In genomic region chr11:110294509-110294908, GRCh38 we compare ENCODE assay signal across 8 cellular contexts. TPM values are rescaled to one million over a fixed set of nuclear protein-coding genes. Genes with fewer than 3 reads are reported as not detected.
A peak's percentile ranks its signal among the peaks of the same experiment; 100 is the strongest.
DNase-seq lines count a peak whose midpoint lies in the region; ATAC-seq, FAIRE-seq and TF ChIP-seq lines count a peak whose summit lies in the region.

No MANE protein-coding gene starts in this region.

- peaks cover 33% of the 10 kb centered on the region for H3K4me1 ChIP-seq in cardiac muscle cell (ENCODE audit: low read depth)
- H3K4me1 ChIP-seq in right atrium auricular region, result peaks cover 0 to 39% of the 10 kb centered on the region in 2 donors
- H3K4me1 ChIP-seq in HepG2 (ENCODE audit: insufficient read depth, low read length), result peaks cover 77% of the 10 kb centered on the region
- peaks cover 0 to 54% (median 20%) of the 10 kb centered on the region in 4 donors for H3K4me1 ChIP-seq in tibial nerve

- peaks cover 30% of the 10 kb centered on the region for H4K20me1 ChIP-seq in HepG2 (ENCODE audit: insufficient read depth, low read length)

- H3K9me3 ChIP-seq in cardiac muscle cell (ENCODE audit: low read depth) (no peaks in the 10 kb centered on the region), right atrium auricular region (no peaks in the 10 kb centered on the region), HepG2 (ENCODE audit: low read length) (no peaks in the 10 kb centered on the region), tibial nerve (no peaks in the 10 kb centered on the region)

- intact Hi-C loops in HepG2 (cut with micrococcal nuclease; ENCODE audit: unreplicated experiment), result loop anchor here (5.0 kb wide), 1 partner anchor 37 kb away; no protein-coding TSS in a partner anchor

- TF ChIP-seq EP300 in HepG2 (IDR thresholded peaks at IDR 0.05; ENCODE audit: low read depth in 2 of 2, low read length in 2 of 2) (no peak), HepG2 (CRISPR knock-in tag; IDR thresholded peaks at IDR 0.05; ENCODE audit: borderline replicate concordance) (no peak), tibial nerve (IDR thresholded peaks at IDR 0.05) (no peak)

- POLR2A ChIA-PET in HepG2 (lab: Yijun Ruan, JAX), result interaction anchor here (1.2 kb wide), 1 partner anchor 69 kb away, joined by 3 read pairs; no protein-coding TSS in a partner anchor

- H3K4me3 ChIP-seq in cardiac muscle cell (peak overlapping the region; percentile 99), right atrium auricular region (peak overlapping the region in 1 of 2 donors; percentile 89), HepG2 (replicated peaks in 1 of 3; ENCODE audit: insufficient read depth in 1 of 3, low read depth in 2 of 3, low read length in 3 of 3) (peak overlapping the region; percentile 79 to 92 (median 91); a peak in 4 of 6 replicates), tibial nerve (peak overlapping the region in 3 of 4 donors; percentile 83 to 99 (median 93))

- no peak overlapping the region for H3K27ac ChIP-seq in cardiac muscle cell
- H3K27ac ChIP-seq in right atrium auricular region, result no peak overlapping the region
- H3K27ac ChIP-seq in angular gyrus (ENCODE audit: low read depth, low read length), result peak overlapping the region; percentile 54
- H3K27ac ChIP-seq in HepG2 (ENCODE audit: extremely low read length, insufficient read depth, low read length), result no peak overlapping the region
- H3K27ac ChIP-seq in tibial nerve, result peak overlapping the region in 3 of 4 donors; percentile 97 to 99 (median 98)

- H3K79me2 ChIP-seq in HepG2 (ENCODE audit: insufficient read depth, low read length), result peaks cover 60% of the 10 kb centered on the region

- H3K27me3 ChIP-seq in cardiac muscle cell (no peaks in the 10 kb centered on the region), right atrium auricular region (no peaks in the 10 kb centered on the region), HepG2 (ENCODE audit: control insufficient read depth in 1 of 2, insufficient read depth in 2 of 2, low read length in 2 of 2) (no peaks in the 10 kb centered on the region), tibial nerve (no peaks in the 10 kb centered on the region)

- peak overlapping the region; percentile 77 for H3K4me2 ChIP-seq in HepG2 (ENCODE audit: low read depth, low read length)

- TF ChIP-seq POLR2A in HepG2 (IDR thresholded peaks at IDR 0.05; ENCODE audit: insufficient read depth in 1 of 2, low read depth in 2 of 2, low read length in 2 of 2) (no peak), tibial nerve (IDR thresholded peaks at IDR 0.05) (no peak)

- WGBS in HepG2 (ENCODE audit: low lambda C conversion rate), result 59% methylated on average over 6 of the region's 6 CpGs
- WGBS in tibial nerve, 2 donors, result 26 to 37% methylated on average over 6 of the region's 6 CpGs

- no peak for TF ChIP-seq RAD21 in HepG2 (CRISPR knock-in tag; IDR thresholded peaks at IDR 0.05)

- no peak for TF ChIP-seq CTCF in cardiac muscle cell (IDR thresholded peaks at IDR 0.05; ENCODE audit: low read depth, low read length)
- no peak for TF ChIP-seq CTCF in right atrium auricular region (IDR thresholded peaks at IDR 0.05)
- no peak for TF ChIP-seq CTCF in HepG2 (CRISPR knock-in tag; IDR thresholded peaks at IDR 0.05)
- TF ChIP-seq CTCF in tibial nerve (IDR thresholded peaks at IDR 0.05), result no peak

- CTCF ChIA-PET in HepG2 (lab: Yijun Ruan, JAX; ENCODE audit: low intra/inter-chr PET ratio, low total read pairs), result no interaction called here

- BruUV-seq in HepG2 (replicated peaks; lab: Mats Ljungman, UMichigan), result no TSS peak

- in situ Hi-C loops in HepG2 (cut with HindIII; ENCODE audit: extremely low pct_ligation_motif_present, low pct_unique_long_range_greater_than_20kb), result no loop called here

- ATAC-seq in HepG2, result no peak
- ATAC-seq in HG03135 (IDR thresholded peaks at IDR 0.05; ENCODE audit: unreplicated experiment), result no peak

- no peak for FAIRE-seq in HepG2 (lab: Jason Lieb, UNC)

- no peak overlapping the region for H2AFZ ChIP-seq in HepG2 (ENCODE audit: low read length)

- DNase-seq in cardiac muscle cell (ENCODE audit: low read depth in 1 of 2, low spot score in 1 of 2) (no peak), right atrium auricular region (ENCODE audit: low spot score) (no peak), HepG2 (ENCODE audit: low spot score) (no peak), tibial nerve (ENCODE audit: low spot score in 2 of 2) (no peak), SW 1271 (lab: John Stamatoyannopoulos, UW) (no peak)
- no peak for DNase-seq in stimulated activated CD4-positive, alpha-beta T cell treated with anti-CD3 and anti-CD28 coated beads, Interleukin-4, amount 100 ng/mL, for 1 hour

- peak overlapping the region; percentile 93; the same call in 1 of the 2 replicates for H3K9ac ChIP-seq in HepG2 (ENCODE audit: insufficient read depth, low read depth, low read length)

- H3K36me3 ChIP-seq in cardiac muscle cell (no peaks in the 10 kb centered on the region), right atrium auricular region (no peaks in the 10 kb centered on the region), HepG2 (replicated peaks in 1 of 2; ENCODE audit: control insufficient read depth in 1 of 2, insufficient read depth in 2 of 2, low read length in 2 of 2) (no peaks in the 10 kb centered on the region), tibial nerve (no peaks in the 10 kb centered on the region)

TF ChIP-seq in HepG2, 621 proteins besides CTCF, POLR2A, EP300 and RAD21 (continues in another document):
- TF ChIP-seq ZNF567 (CRISPR knock-in tag; IDR thresholded peaks at IDR 0.05; ENCODE audit: borderline replicate concordance) (no peak), CSRNP2 (CRISPR knock-in tag; conservative IDR thresholded peaks at IDR 0.05; ENCODE audit: low read depth) (no peak), ZNF709 (CRISPR knock-in tag; IDR thresholded peaks at IDR 0.05) (no peak), GTF2F1 (IDR thresholded peaks at IDR 0.05; ENCODE audit: low read length) (no peak), ZNF101 (CRISPR knock-in tag; IDR thresholded peaks at IDR 0.05; ENCODE audit: borderline replicate concordance, low read depth) (no peak), ZNF451 (CRISPR knock-in tag; IDR thresholded peaks at IDR 0.05) (no peak), REL (CRISPR knock-in tag; conservative IDR thresholded peaks at IDR 0.05) (no peak), RBM22 (optimal IDR thresholded peaks at IDR 0.05; ENCODE audit: low read length) (no peak), ATF7-NPFF (CRISPR knock-in tag; IDR thresholded peaks at IDR 0.05; ENCODE audit: low read depth) (no peak)
- TF ChIP-seq, protein P1, sequence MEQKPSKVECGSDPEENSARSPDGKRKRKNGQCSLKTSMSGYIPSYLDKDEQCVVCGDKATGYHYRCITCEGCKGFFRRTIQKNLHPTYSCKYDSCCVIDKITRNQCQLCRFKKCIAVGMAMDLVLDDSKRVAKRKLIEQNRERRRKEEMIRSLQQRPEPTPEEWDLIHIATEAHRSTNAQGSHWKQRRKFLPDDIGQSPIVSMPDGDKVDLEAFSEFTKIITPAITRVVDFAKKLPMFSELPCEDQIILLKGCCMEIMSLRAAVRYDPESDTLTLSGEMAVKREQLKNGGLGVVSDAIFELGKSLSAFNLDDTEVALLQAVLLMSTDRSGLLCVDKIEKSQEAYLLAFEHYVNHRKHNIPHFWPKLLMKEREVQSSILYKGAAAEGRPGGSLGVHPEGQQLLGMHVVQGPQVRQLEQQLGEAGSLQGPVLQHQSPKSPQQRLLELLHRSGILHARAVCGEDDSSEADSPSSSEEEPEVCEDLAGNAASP (CRISPR knock-in tag; IDR thresholded peaks at IDR 0.05; ENCODE audit: borderline replicate concordance), result no peak

RNA-seq across cellular contexts. Expression of gene RDX, which starts 1.9 kb away (rescaled TPM):
- total RNA-seq in cardiac muscle cell, result 96.3 and 153 TPM in 2 replicates
- 180 and 204 TPM in 2 replicates for polyA plus RNA-seq in cardiac muscle cell
- 10 to 100 TPM; 58.8 to 78.5 TPM for total RNA-seq in right atrium auricular region
- 63.1 and 93.4 TPM in 2 replicates for total RNA-seq in HepG2 (2016; rRNA removed; fragmentation: Illumina TruSeq; extraction: Trizol)
- 6.5 and 8.1 TPM in 2 replicates for total RNA-seq in HepG2 (2016; cell fraction: cytosol; rRNA removed; fragmentation: Illumina TruSeq; extraction: Trizol; ENCODE audit: low read depth)
- 58.8 and 76.9 TPM in 2 replicates for total RNA-seq in HepG2 (2016; cell fraction: insoluble cytoplasmic fraction; rRNA removed; fragmentation: Illumina TruSeq; extraction: Trizol)
- total RNA-seq in HepG2 (2016; cell fraction: membrane; rRNA removed; fragmentation: Illumina TruSeq; extraction: Trizol), result 20.6 and 25.7 TPM in 2 replicates
- total RNA-seq in HepG2 (2016; cell fraction: nucleus; rRNA removed; fragmentation: Illumina TruSeq; extraction: Trizol), result 32.3 and 40.7 TPM in 2 replicates
- 12.7 and 20.7 TPM in 2 replicates for polyA plus RNA-seq in HepG2 (2011; rRNA removed)
- 7.4 and 9.4 TPM in 2 replicates for polyA plus RNA-seq in HepG2 (2011; cell fraction: cytosol; rRNA removed)
- polyA plus RNA-seq in HepG2 (2011; cell fraction: nucleus; rRNA removed), result 5.0 and 8.0 TPM in 2 replicates
- 41.4 and 47.6 TPM in 2 replicates for polyA plus RNA-seq in HepG2 (2012)
- 3.3 and 3.9 TPM in 2 replicates for polyA plus RNA-seq in HepG2 (2016; cell fraction: cytosol; fragmentation: Illumina TruSeq; extraction: Trizol; ENCODE audit: low read depth)
- 55.3 and 66.3 TPM in 2 replicates for polyA plus RNA-seq in HepG2 (2016; cell fraction: insoluble cytoplasmic fraction; fragmentation: Illumina TruSeq; extraction: Trizol; ENCODE audit: low read depth)
- polyA plus RNA-seq in HepG2 (2016; cell fraction: membrane; fragmentation: Illumina TruSeq; extraction: Trizol; ENCODE audit: low read depth), result 8.9 and 11.8 TPM in 2 replicates
- 25.6 and 30.3 TPM in 2 replicates for polyA plus RNA-seq in HepG2 (2016; cell fraction: nucleus; fragmentation: Illumina TruSeq; extraction: Trizol; ENCODE audit: insufficient read depth, low read depth)
- 16.4 and 35.5 TPM in 2 replicates for polyA minus RNA-seq in HepG2 (2011; rRNA and poly(A)+ RNA removed; ENCODE audit: low replicate concordance)
- 38.8 and 46.6 TPM in 2 replicates for polyA minus RNA-seq in HepG2 (2011; cell fraction: cytosol; rRNA and poly(A)+ RNA removed)
- polyA minus RNA-seq in HepG2 (2011; cell fraction: nucleus; rRNA and poly(A)+ RNA removed), result 29.5 and 31.2 TPM in 2 replicates
- total RNA-seq in tibial nerve, result 100 to 1,000 TPM in 1 of 4 donors, 10 to 100 TPM in 3; 59.8 to 120 (median 88.8) TPM

Comparison
In these comparisons a context has a peak if more than half of its experiments do, and no peak if none do; other contexts are left out.
1. H3K27ac ChIP-seq: peak in angular gyrus (single experiment) and tibial nerve (3 of 4); none in cardiac muscle cell (single experiment), right atrium auricular region (0 of 2) and HepG2 (single experiment).